In the genomic region with DNA sequence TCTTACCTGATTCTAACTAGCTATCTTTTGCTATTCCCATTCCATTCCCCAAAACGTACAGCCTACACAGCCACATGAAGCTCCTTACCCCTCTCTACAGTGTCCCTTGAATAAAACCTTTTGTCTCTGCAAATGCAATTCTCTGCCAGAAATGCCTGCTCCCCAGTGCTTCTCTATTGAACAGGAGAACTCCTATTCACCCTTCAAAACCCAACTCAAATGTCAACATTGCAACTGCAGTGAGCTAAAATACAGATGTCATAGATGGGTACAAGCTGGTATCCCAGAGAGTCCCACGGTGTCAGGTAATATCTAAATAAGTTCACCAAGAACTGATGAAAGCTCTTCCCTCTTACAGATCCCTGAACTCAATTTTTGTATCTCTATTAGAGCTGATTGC, we compare ENCODE assay signal across 28 cellular contexts.
"Had no signal": no experiment of that assay in that cellular context is flagged by ENCODE, and none has a peak within 500 bp of the region (broad histone marks: within the 10 kb centered on the region; RNA-seq: fewer than 3 reads in every experiment).

No MANE protein-coding gene starts in this region.

- H3K4me1 ChIP-seq: stomach, suprapubic skin, testis, thyroid gland, tibial artery, tibial nerve, transverse colon, upper lobe of left lung, upper lobe of right lung, uterus, vagina had no signal

- H3K27me3 ChIP-seq: stomach, suprapubic skin, testis, thyroid gland, tibial artery, tibial nerve, transverse colon, upper lobe of left lung, upper lobe of right lung, uterus, vagina had no signal

- H3K36me3 Mint-ChIP-seq: stimulated activated effector memory CD8-positive, alpha-beta T cell treated with anti-CD3 and anti-CD28 coated beads, Interleukin-12 subunit alpha, Interleukin-12 subunit beta, amount 100 ng/mL, for 72 hours; stimulated activated memory B cell treated with anti-CD40 and anti-IgM and Interleukin-4, amounts not matched to agents 10 μg/mL and 1 μg/mL and 100 μg/mL, for 72 hours; stimulated activated naive B cell treated with anti-CD40 and anti-IgM and Interleukin-4, amounts not matched to agents 10 μg/mL and 1 μg/mL and 100 μg/mL, for 72 hours; type B pancreatic cell had no signal

- H3K27ac ChIP-seq: stomach, suprapubic skin, testis, thoracic aorta, thyroid gland, tibial artery, tibial nerve, transverse colon, upper lobe of left lung, upper lobe of right lung, uterus, vagina had no signal

- H3K9me3 ChIP-seq: stomach, suprapubic skin, testis, thoracic aorta, thyroid gland, tibial artery, transverse colon, upper lobe of left lung, upper lobe of right lung, uterus, vagina had no signal

- H3K27ac Mint-ChIP-seq: stimulated activated effector memory CD8-positive, alpha-beta T cell treated with anti-CD3 and anti-CD28 coated beads, Interleukin-12 subunit alpha, Interleukin-12 subunit beta, amount 100 ng/mL, for 72 hours; stimulated activated memory B cell treated with anti-CD40 and anti-IgM and Interleukin-4, amounts not matched to agents 10 μg/mL and 1 μg/mL and 100 μg/mL, for 72 hours; stimulated activated naive B cell treated with anti-CD40 and anti-IgM and Interleukin-4, amounts not matched to agents 10 μg/mL and 1 μg/mL and 100 μg/mL, for 72 hours; stimulated activated naive CD8-positive, alpha-beta T cell treated with anti-CD3 and anti-CD28 coated beads, Interleukin-15, amount 100 ng/mL, for 72 hours; stimulated activated naive CD8-positive, alpha-beta T cell treated with anti-CD3 and anti-CD28 coated beads, Interleukin-15, Interleukin-2, amounts not matched to agents 100 ng/mL and 50 ng/mL, for 24 hours; type B pancreatic cell had no signal

- H3K9me3 Mint-ChIP-seq: stimulated activated effector memory CD8-positive, alpha-beta T cell treated with anti-CD3 and anti-CD28 coated beads, Interleukin-12 subunit alpha, Interleukin-12 subunit beta, amount 100 ng/mL, for 72 hours; stimulated activated naive CD8-positive, alpha-beta T cell treated with anti-CD3 and anti-CD28 coated beads, Interleukin-15, amount 100 ng/mL, for 72 hours; stimulated activated naive CD8-positive, alpha-beta T cell treated with anti-CD3 and anti-CD28 coated beads, Interleukin-15, Interleukin-2, amounts not matched to agents 100 ng/mL and 50 ng/mL, for 24 hours; type B pancreatic cell had no signal

- H3K4me1 Mint-ChIP-seq: stimulated activated effector memory CD8-positive, alpha-beta T cell treated with anti-CD3 and anti-CD28 coated beads, Interleukin-12 subunit alpha, Interleukin-12 subunit beta, amount 100 ng/mL, for 72 hours; stimulated activated memory B cell treated with anti-CD40 and anti-IgM and Interleukin-4, amounts not matched to agents 10 μg/mL and 1 μg/mL and 100 μg/mL, for 72 hours; stimulated activated naive B cell treated with anti-CD40 and anti-IgM and Interleukin-4, amounts not matched to agents 10 μg/mL and 1 μg/mL and 100 μg/mL, for 72 hours; stimulated activated naive CD8-positive, alpha-beta T cell treated with anti-CD3 and anti-CD28 coated beads, Interleukin-15, amount 100 ng/mL, for 72 hours had no signal

- H3K27me3 Mint-ChIP-seq: stimulated activated memory B cell treated with anti-CD40 and anti-IgM and Interleukin-4, amounts not matched to agents 10 μg/mL and 1 μg/mL and 100 μg/mL, for 72 hours; stimulated activated naive B cell treated with anti-CD40 and anti-IgM and Interleukin-4, amounts not matched to agents 10 μg/mL and 1 μg/mL and 100 μg/mL, for 72 hours; stimulated activated naive CD8-positive, alpha-beta T cell treated with anti-CD3 and anti-CD28 coated beads, Interleukin-15, amount 100 ng/mL, for 72 hours; stimulated activated naive CD8-positive, alpha-beta T cell treated with anti-CD3 and anti-CD28 coated beads, Interleukin-15, Interleukin-2, amounts not matched to agents 100 ng/mL and 50 ng/mL, for 24 hours; type B pancreatic cell had no signal

- DNase-seq: stimulated activated CD4-positive, alpha-beta T cell treated with anti-CD3 and anti-CD28 coated beads, Interleukin-2, amount 100 ng/mL, for 48 hours; stimulated activated CD4-positive, alpha-beta T cell treated with anti-CD3 and anti-CD28 coated beads, Interleukin-4, amount 100 ng/mL, for 1 hour; stimulated activated CD4-positive, alpha-beta T cell treated with anti-CD3 and anti-CD28 coated beads, Interleukin-4, amount 100 ng/mL, for 24 hours; stimulated activated CD4-positive, alpha-beta T cell treated with anti-CD3 and anti-CD28 coated beads, Interleukin-4, amount 100 ng/mL, for 4 hours; stimulated activated CD8-positive, alpha-beta memory T cell treated with anti-CD3 and anti-CD28 coated beads, Interleukin-4, amount 100 ng/mL, for 48 hours; stimulated activated naive B cell treated with anti-CD40 and anti-IgM and Interleukin-4, amounts not matched to agents 10 μg/mL and 1 μg/mL and 100 μg/mL, for 72 hours; stimulated activated naive CD4-positive, alpha-beta T cell; stimulated activated naive CD4-positive, alpha-beta T cell treated with Interleukin-2 at 50 U/mL for 16 hours; stimulated activated naive CD8-positive, alpha-beta T cell treated with anti-CD3 and anti-CD28 coated beads, Interleukin-15, amount 100 ng/mL, for 72 hours; stimulated activated naive CD8-positive, alpha-beta T cell treated with anti-CD3 and anti-CD28 coated beads, Interleukin-15, Interleukin-2, amounts not matched to agents 100 U/mL and 50 U/mL, for 24 hours; stomach; substantia nigra; testis; thyroid gland; tibial artery; transverse colon; trophoblast cell; upper lobe of left lung; upper lobe of right lung; uterus had no signal

- H3K36me3 ChIP-seq: stomach, suprapubic skin, thoracic aorta, thyroid gland, tibial artery, tibial nerve, transverse colon, upper lobe of left lung, upper lobe of right lung, uterus, vagina had no signal

- H3K4me3 Mint-ChIP-seq: stimulated activated effector memory CD8-positive, alpha-beta T cell treated with anti-CD3 and anti-CD28 coated beads, Interleukin-12 subunit alpha, Interleukin-12 subunit beta, amount 100 ng/mL, for 72 hours; stimulated activated memory B cell treated with anti-CD40 and anti-IgM and Interleukin-4, amounts not matched to agents 10 μg/mL and 1 μg/mL and 100 μg/mL, for 72 hours; stimulated activated naive B cell treated with anti-CD40 and anti-IgM and Interleukin-4, amounts not matched to agents 10 μg/mL and 1 μg/mL and 100 μg/mL, for 72 hours; stimulated activated naive CD8-positive, alpha-beta T cell treated with anti-CD3 and anti-CD28 coated beads, Interleukin-15, amount 100 ng/mL, for 72 hours; stimulated activated naive CD8-positive, alpha-beta T cell treated with anti-CD3 and anti-CD28 coated beads, Interleukin-15, Interleukin-2, amounts not matched to agents 100 ng/mL and 50 ng/mL, for 24 hours; type B pancreatic cell had no signal

- H3K4me3 ChIP-seq: stomach, suprapubic skin, testis, thoracic aorta, thyroid gland, tibial artery, tibial nerve, transverse colon, upper lobe of left lung, upper lobe of right lung, uterus, vagina had no signal

- ATAC-seq: stimulated activated effector memory CD8-positive, alpha-beta T cell treated with anti-CD3 and anti-CD28 coated beads, Interleukin-12 subunit alpha, Interleukin-12 subunit beta, amount 100 ng/mL, for 72 hours; stimulated activated memory B cell treated with anti-CD40 and anti-IgM and Interleukin-4, amounts not matched to agents 10 μg/mL and 1 μg/mL and 100 μg/mL, for 72 hours; stimulated activated naive B cell treated with anti-CD40 and anti-IgM and Interleukin-4, amounts not matched to agents 10 μg/mL and 1 μg/mL and 100 μg/mL, for 72 hours; stimulated activated naive CD8-positive, alpha-beta T cell treated with anti-CD3 and anti-CD28 coated beads, Interleukin-15, amount 100 ng/mL, for 72 hours; stimulated activated naive CD8-positive, alpha-beta T cell treated with anti-CD3 and anti-CD28 coated beads, Interleukin-15, Interleukin-2, amounts not matched to agents 100 U/mL and 50 U/mL, for 24 hours; upper lobe of right lung had no signal
